In genomic region chr5:172897691-172898512, GRCh38 we compare ENCODE assay signal across 1 cellular context.
TF ChIP-seq lines count a peak whose summit lies in the region.

No MANE protein-coding gene starts in this region.

TF ChIP-seq in H1, 55 proteins besides CTCF, POLR2A, EP300 and RAD21 (continued from another document):
- TF ChIP-seq SP1 (IDR thresholded peaks at IDR 0.05; ENCODE audit: low read depth, low read length): no peak
- no peak for TF ChIP-seq KDM4A (IDR thresholded peaks at IDR 0.05; ENCODE audit: low read depth, low read length, severe bottlenecking)
- TF ChIP-seq PHF8 (conservative IDR thresholded peaks at IDR 0.05; ENCODE audit: low read depth, low read length): no peak
